Comparison of ENCODE assay signal across 1 cellular context in genomic region chr20:21564127-21564773, GRCh38.
A peak's percentile ranks its signal among the peaks of the same experiment; 100 is the strongest.
TF ChIP-seq lines count a peak whose summit lies in the region.

No MANE protein-coding gene starts in this region.

TF ChIP-seq in GM12878, 131 proteins besides CTCF, POLR2A, EP300 and RAD21:
- TF ChIP-seq ZNF592 (IDR thresholded peaks at IDR 0.05) = no peak
- peak; percentile 50; the same call in 1 of the 2 replicates for TF ChIP-seq ZNF687 (IDR thresholded peaks at IDR 0.05)
- TF ChIP-seq IKZF1 (conservative IDR thresholded peaks at IDR 0.05) = peak; percentile 25; the same call in 1 of the 2 replicates
- TF ChIP-seq NR2F1 (conservative IDR thresholded peaks at IDR 0.05) = 0 out of 2 replicates have a peak, but pooled peaks have one; percentile 12
